In the genomic region with DNA sequence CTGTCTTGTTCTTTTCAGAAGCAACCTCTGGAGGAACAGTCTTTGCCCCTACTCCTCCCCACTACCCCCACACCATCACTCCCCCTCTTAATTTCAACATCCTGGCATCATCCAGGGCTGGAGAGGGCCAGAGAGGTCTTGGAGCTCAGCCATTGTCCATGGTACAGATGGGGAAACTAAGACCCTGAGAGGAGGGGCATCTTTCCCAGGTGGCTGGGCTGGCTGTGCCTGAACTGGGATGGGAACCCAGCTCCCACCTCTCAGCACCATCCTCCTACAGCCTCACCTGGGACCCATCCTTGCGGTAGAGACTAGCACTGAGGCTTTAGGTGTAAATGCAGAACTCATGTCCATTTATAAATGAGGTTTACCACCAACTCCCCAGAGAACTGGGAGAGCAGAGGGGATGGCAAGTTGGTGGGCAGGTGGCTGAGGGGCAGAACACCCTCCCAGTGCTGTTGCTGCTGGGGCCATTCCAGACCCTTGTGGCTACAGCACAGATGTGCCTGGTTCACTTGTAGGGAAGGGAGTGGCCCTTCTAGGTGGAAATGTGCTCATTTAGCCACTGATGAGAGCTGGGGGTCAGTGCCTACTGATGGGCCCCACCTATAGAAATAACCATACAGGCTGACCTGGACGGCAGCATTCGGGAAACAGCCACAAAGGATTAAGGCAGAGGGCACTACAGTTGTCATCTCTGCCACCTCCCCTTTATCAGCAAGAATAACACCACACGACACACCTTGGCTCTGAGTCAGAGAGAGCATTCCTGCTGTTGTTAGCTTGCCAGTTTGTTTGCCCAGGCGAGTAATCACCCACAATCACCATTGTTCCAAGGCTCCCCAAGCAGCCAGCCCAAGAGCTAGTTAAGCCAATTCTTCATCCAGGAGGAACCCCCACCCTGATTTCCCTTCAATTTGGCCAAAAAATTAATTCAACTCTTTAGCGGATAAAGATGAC, we compare ENCODE assay signal across 13 cellular contexts. TPM values are rescaled to one million over a fixed set of nuclear protein-coding genes. Genes with fewer than 3 reads are reported as not detected.
DNase-seq lines count a peak whose midpoint lies in the region; ATAC-seq, FAIRE-seq and TF ChIP-seq lines count a peak whose summit lies in the region.
"Had no signal": no experiment of that assay in that cellular context is flagged by ENCODE, and none has a peak within 500 bp of the region (broad histone marks: within the 10 kb centered on the region; RNA-seq: fewer than 3 reads in every experiment).

No MANE protein-coding gene starts in this region.

- TF ChIP-seq CTCF in astrocyte of the spinal cord (IDR thresholded peaks at IDR 0.05; ENCODE audit: low read depth, low read length) = no peak
- TF ChIP-seq CTCF in kidney (IDR thresholded peaks at IDR 0.05; ENCODE audit: borderline replicate concordance, extremely low read depth, insufficient read depth) = no peak
- TF ChIP-seq CTCF in upper lobe of right lung (IDR thresholded peaks at IDR 0.05) = no peak
- TF ChIP-seq CTCF in osteocyte (IDR thresholded peaks at IDR 0.05) = no peak

- peaks cover 7% of the 10 kb centered on the region for H3K27me3 ChIP-seq in upper lobe of right lung

- H3K36me3 Mint-ChIP-seq in osteocyte (ENCODE audit: unreplicated experiment) = peaks cover 12% of the 10 kb centered on the region

- H3K4me1 ChIP-seq in kidney (ENCODE audit: control insufficient read depth in 1 of 2, insufficient read depth in 1 of 2, low read depth in 1 of 2, low read length in 2 of 2) (no peaks in the 10 kb centered on the region), upper lobe of right lung (no peaks in the 10 kb centered on the region)
- H3K4me1 ChIP-seq: SJCRH30 had no signal

- no peak overlapping the region for H3K27ac ChIP-seq in kidney (ENCODE audit: low read depth in 2 of 2, low read length in 2 of 2)
- peak overlapping the region; percentile 80 for H3K27ac ChIP-seq in upper lobe of right lung
- H3K27ac ChIP-seq: SJCRH30 had no signal

- H3K9me3 Mint-ChIP-seq in osteocyte (ENCODE audit: unreplicated experiment) = peaks cover 9% of the 10 kb centered on the region

- peak; percentile 29 for ATAC-seq in upper lobe of right lung
- ATAC-seq in HG02870 (IDR thresholded peaks at IDR 0.05; ENCODE audit: unreplicated experiment) = no peak

- H3K36me3 ChIP-seq in kidney (ENCODE audit: control insufficient read depth in 1 of 2, insufficient read depth in 2 of 2, low read length in 2 of 2) = no peaks in the 10 kb centered on the region
- H3K36me3 ChIP-seq in upper lobe of right lung = peaks cover 1% of the 10 kb centered on the region
- H3K36me3 ChIP-seq: SJCRH30 had no signal

- H3K9me3 ChIP-seq in kidney (ENCODE audit: control insufficient read depth in 1 of 2, low read length in 2 of 2) = peaks cover 0 to 12% of the 10 kb centered on the region in 2 donors
- H3K9me3 ChIP-seq in upper lobe of right lung = peaks cover 3% of the 10 kb centered on the region
- H3K9me3 ChIP-seq: SJCRH30 had no signal

- peaks cover 25% of the 10 kb centered on the region for H3K4me1 Mint-ChIP-seq in osteocyte (ENCODE audit: unreplicated experiment)

- no peak overlapping the region for H3K27ac Mint-ChIP-seq in osteocyte (ENCODE audit: unreplicated experiment)

- H3K4me3 ChIP-seq in astrocyte of the spinal cord (ENCODE audit: low read depth, low read length) (peak overlapping the region; percentile 83), kidney (ENCODE audit: low read length in 2 of 2) (no peak overlapping the region), upper lobe of right lung (peak overlapping the region; percentile 53)
- H3K4me3 ChIP-seq: SJCRH30 had no signal

- intact Hi-C loops in kidney (cut with DNase I) = no loop called here
- intact Hi-C loops in upper lobe of right lung (cut with DNase I) = no loop called here

- DNase-seq in NCI-H2196 (lab: John Stamatoyannopoulos, UW; ENCODE audit: unreplicated experiment) (peak; percentile 51), NCI-H2196 treated with DMSO at 0.1 percent for 48 hours (lab: John Stamatoyannopoulos, UW; ENCODE audit: unreplicated experiment) (no peak), astrocyte of the spinal cord (ENCODE audit: low read depth, low spot score) (peak; percentile 65), kidney (peak; percentile 43), upper lobe of right lung (peak; percentile 47), NCI-H526 treated with DMSO at 0.1 percent for 48 hours (lab: John Stamatoyannopoulos, UW) (no peak), osteocyte (ENCODE audit: extremely low spot score, unreplicated experiment) (no peak)
- DNase-seq: cortex of kidney; Kasumi-1; stimulated activated CD4-positive, alpha-beta T cell treated with anti-CD3 and anti-CD28 coated beads, Interleukin-4, amount 100 ng/mL, for 1 hour had no signal

- in situ Hi-C loops in astrocyte of the spinal cord (cut with HindIII; ENCODE audit: low sequenced_read_pairs) = no loop called here

- H3K9ac ChIP-seq in kidney (ENCODE audit: low read length in 2 of 2) = no peak overlapping the region

- FAIRE-seq in kidney (lab: Jason Lieb, UNC) = no peak
- FAIRE-seq: GM18507 had no signal

- H3K27me3 Mint-ChIP-seq in osteocyte (ENCODE audit: unreplicated experiment) = no peaks in the 10 kb centered on the region

- H3K4me3 Mint-ChIP-seq in osteocyte (ENCODE audit: unreplicated experiment) = no peak overlapping the region

RNA-seq across cellular contexts. Expression of gene MLPH, which starts 2.1 kb away (rescaled TPM):
- total RNA-seq in kidney (9.6 TPM), upper lobe of right lung (423 TPM), osteocyte (21.0 and 22.5 TPM in 2 replicates)
- polyA plus RNA-seq in kidney (ENCODE audit: insufficient read depth, low read depth, low replicate concordance) = 4.6 TPM

Comparison
In these comparisons a context has a peak if more than half of its experiments do, and no peak if none do; other contexts are left out.
1. DNase-seq: peak in NCI-H2196 (single experiment), astrocyte of the spinal cord (single experiment), kidney (single experiment) and upper lobe of right lung (single experiment); none in NCI-H2196 treated with DMSO at 0.1 percent for 48 hours (single experiment), NCI-H526 treated with DMSO at 0.1 percent for 48 hours (single experiment) and osteocyte (single experiment).
2. H3K4me3 ChIP-seq: peak in astrocyte of the spinal cord (single experiment) and upper lobe of right lung (single experiment); none in kidney (0 of 2).
3. RNA of gene MLPH, which starts 2.1 kb away (total RNA-seq): 423 TPM in upper lobe of right lung (single experiment); 21.0 to 22.5 TPM in osteocyte and 9.6 TPM in kidney (single experiment); every median in the first group is over 10 times any median in the second.